8 cellular contexts compared by ENCODE assay signal in genomic region chr9:35079426-35080341, GRCh38. TPM values are rescaled to one million over a fixed set of nuclear protein-coding genes. Genes with fewer than 3 reads are reported as not detected.
A peak's percentile ranks its signal among the peaks of the same experiment; 100 is the strongest.
DNase-seq lines count a peak whose midpoint lies in the region; ATAC-seq, FAIRE-seq and TF ChIP-seq lines count a peak whose summit lies in the region.

Gene FANCG (minus strand): TSS chr9:35079942. CDS start chr9:35079524, 418 bp downstream.

- H3K4me1 ChIP-seq in foreskin keratinocyte (no peaks in the 10 kb centered on the region), neural progenitor cell (peaks cover 16% of the 10 kb centered on the region)

- H3K4me1 Mint-ChIP-seq in neural progenitor cell, result peaks cover 26% of the 10 kb centered on the region

- ATAC-seq in foreskin keratinocyte, result peak; percentile 93

- peak within 1 kb of the TSS; percentile 87 for H3K27ac Mint-ChIP-seq in neural progenitor cell

- peak within 1 kb of the TSS; percentile 75 for H3K4me2 ChIP-seq in neural progenitor cell

- H3K36me3 ChIP-seq in neural progenitor cell, result no peaks in the 10 kb centered on the region

- H4K20me1 ChIP-seq in neural progenitor cell (ENCODE audit: low read depth), result peaks cover 7% of the 10 kb centered on the region

- peaks cover 35% of the 10 kb centered on the region for H3K79me2 ChIP-seq in neural progenitor cell (ENCODE audit: low read depth)

- TF ChIP-seq CTCF in foreskin keratinocyte (conservative IDR thresholded peaks at IDR 0.05) (no peak), neural progenitor cell (IDR thresholded peaks at IDR 0.05) (no peak)

- FAIRE-seq in H54 (lab: Jason Lieb, UNC), result peak; percentile 33

- peak within 1 kb of the TSS; percentile 64 for H3K4me3 ChIP-seq in neural progenitor cell

- DNase-seq in ELR (ENCODE audit: low read depth) (peak; percentile 95), H54 (ENCODE audit: insufficient read length, low spot score) (peak; percentile 67), M059J (ENCODE audit: low read depth) (peak; percentile 94), SIG-M5 (lab: John Stamatoyannopoulos, UW) (peak; percentile 55), activated gamma-delta T cell treated with Interleukin-2 at 50 U/mL for 16 hours (peak; percentile 73), foreskin keratinocyte (peak; percentile 88 to 94), neural progenitor cell (ENCODE audit: low spot score) (peak; percentile 96), stromal cell of bone marrow (ENCODE audit: low read depth) (peak; percentile 89)

- peaks cover 7% of the 10 kb centered on the region for H3F3A ChIP-seq in neural progenitor cell (ENCODE audit: low read depth)

- H3K9ac ChIP-seq in neural progenitor cell, result peak within 1 kb of the TSS; percentile 70

- H3K36me3 Mint-ChIP-seq in neural progenitor cell, result peaks cover 18% of the 10 kb centered on the region

- peaks cover 3% of the 10 kb centered on the region for H3K27me3 Mint-ChIP-seq in neural progenitor cell (ENCODE audit: insufficient read depth, low read depth)

- H3K9me3 Mint-ChIP-seq in neural progenitor cell, result no peaks in the 10 kb centered on the region

- peak within 1 kb of the TSS; percentile 93 for H2AFZ ChIP-seq in neural progenitor cell (replicated peaks)

- H3K27me3 ChIP-seq in foreskin keratinocyte (no peaks in the 10 kb centered on the region), neural progenitor cell (no peaks in the 10 kb centered on the region)

- no peaks in the 10 kb centered on the region for H3K9me3 ChIP-seq in neural progenitor cell (ENCODE audit: low read depth)

- TF ChIP-seq POLR2A in H54 (IDR thresholded peaks at IDR 0.05; ENCODE audit: low read depth, low read length), result peak; percentile 17; the same call in 1 of the 2 replicates

- peak within 1 kb of the TSS; percentile 92 for H3K4me3 Mint-ChIP-seq in neural progenitor cell

- peak within 1 kb of the TSS; percentile 76 for H3K27ac ChIP-seq in foreskin keratinocyte
- H3K27ac ChIP-seq in neural progenitor cell, result peak within 1 kb of the TSS; percentile 84

RNA-seq across cellular contexts. Expression of gene FANCG, which starts in this region (rescaled TPM):
- total RNA-seq in M059J (2014; rRNA removed; shearing (Covaris generic)), result 37.1 and 46.7 TPM in 2 replicates
- 52.8 and 58.6 TPM in 2 replicates for total RNA-seq in foreskin keratinocyte
- polyA plus RNA-seq in foreskin keratinocyte, result 41.4 and 52.8 TPM in 2 replicates
- 89.4 and 97.1 TPM in 2 replicates for total RNA-seq in neural progenitor cell (ENCODE audit: low replicate concordance)

Comparison
In these comparisons a context has a peak if more than half of its experiments do, and no peak if none do; other contexts are left out.
1. Peak in every context shown above with its lines: DNase-seq, ATAC-seq, H3K4me3 ChIP-seq and H3K27ac ChIP-seq.